21 cellular contexts compared by ENCODE assay signal in genomic region chr6:40353967-40354452, GRCh38.
A peak's percentile ranks its signal among the peaks of the same experiment; 100 is the strongest.
DNase-seq lines count a peak whose midpoint lies in the region; ATAC-seq and TF ChIP-seq lines count a peak whose summit lies in the region.
"Had no signal": no experiment of that assay in that cellular context is flagged by ENCODE, and none has a peak within 500 bp of the region (broad histone marks: within the 10 kb centered on the region; RNA-seq: fewer than 3 reads in every experiment).

No MANE protein-coding gene starts in this region.

- H3K36me3 ChIP-seq in esophagus muscularis mucosa = no peaks in the 10 kb centered on the region
- H3K36me3 ChIP-seq: BLaER1 treated with 17β-estradiol and CSF1 and Interleukin-3, amounts not matched to agents 10 nM and 100 nM; HAP-1 had no signal

- H3K27me3 Mint-ChIP-seq in activated CD4-positive, alpha-beta T cell treated with anti-CD3 and anti-CD28 coated beads, Interleukin-2, amount 10 ng/mL, durations not matched to agents 24 days and 14 days = no peaks in the 10 kb centered on the region
- H3K27me3 Mint-ChIP-seq in progenitor cell of endocrine pancreas = no peaks in the 10 kb centered on the region
- H3K27me3 Mint-ChIP-seq in activated CD8-positive, alpha-beta T cell treated with anti-CD3 and anti-CD28 coated beads for 36 hours = peaks cover 2% of the 10 kb centered on the region

- peak; percentile 46 for DNase-seq in activated CD4-positive, alpha-beta T cell treated with anti-CD3 and anti-CD28 coated beads, Interleukin-2, amount 10 ng/mL, durations not matched to agents 24 days and 14 days
- DNase-seq in activated CD4-positive, alpha-beta T cell treated with anti-CD3 and anti-CD28 coated beads for 4 hours = no peak
- DNase-seq in NCI-H69 (lab: John Stamatoyannopoulos, UW) (peak; percentile 30), esophagus muscularis mucosa (ENCODE audit: extremely low spot score) (peak; percentile 86), progenitor cell of endocrine pancreas (ENCODE audit: low spot score, unreplicated experiment) (peak; percentile 1), Kasumi-1 (lab: John Stamatoyannopoulos, UW) (no peak)
- DNase-seq in activated CD8-positive, alpha-beta T cell treated with anti-CD3 and anti-CD28 coated beads for 36 hours = no peak
- DNase-seq: 8988T; Caco-2; CD4-positive, alpha-beta memory T cell; DMS 273 treated with DMSO at 0.1 percent for 48 hours; GM23248; IMR-90; MV-4-11; NCI-H1694 had no signal

- H3K27ac ChIP-seq in esophagus muscularis mucosa (replicated peaks in 1 of 4) = no peak overlapping the region
- H3K27ac ChIP-seq: BLaER1 treated with 17β-estradiol and CSF1 and Interleukin-3, amounts not matched to agents 10 nM and 100 nM; GM23248; KMS-11 had no signal

- TF ChIP-seq CTCF in esophagus muscularis mucosa (IDR thresholded peaks at IDR 0.05) (no peak), progenitor cell of endocrine pancreas (IDR thresholded peaks at IDR 0.05; ENCODE audit: unreplicated experiment) (no peak)
- TF ChIP-seq CTCF in activated CD8-positive, alpha-beta T cell treated with anti-CD3 and anti-CD28 coated beads for 36 hours (IDR thresholded peaks at IDR 0.05) = no peak

- no peak overlapping the region for H3K4me3 Mint-ChIP-seq in activated CD4-positive, alpha-beta T cell treated with anti-CD3 and anti-CD28 coated beads, Interleukin-2, amount 10 ng/mL, durations not matched to agents 24 days and 14 days
- H3K4me3 Mint-ChIP-seq in progenitor cell of endocrine pancreas (ENCODE audit: low read depth) = no peak overlapping the region
- no peak overlapping the region for H3K4me3 Mint-ChIP-seq in activated CD8-positive, alpha-beta T cell treated with anti-CD3 and anti-CD28 coated beads for 36 hours
- H3K4me3 Mint-ChIP-seq: CD4-positive, alpha-beta memory T cell had no signal

- POLR2A ChIA-PET in activated CD8-positive, alpha-beta T cell treated with anti-CD3 and anti-CD28 coated beads for 36 hours (lab: Charles Lee) = interaction anchor here (0.6 kb wide), 1 partner anchor 36 kb away, joined by 3 read pairs; no protein-coding TSS in a partner anchor

- no peak overlapping the region for H3K27ac Mint-ChIP-seq in activated CD4-positive, alpha-beta T cell treated with anti-CD3 and anti-CD28 coated beads, Interleukin-2, amount 10 ng/mL, durations not matched to agents 24 days and 14 days
- no peak overlapping the region for H3K27ac Mint-ChIP-seq in progenitor cell of endocrine pancreas
- no peak overlapping the region for H3K27ac Mint-ChIP-seq in activated CD8-positive, alpha-beta T cell treated with anti-CD3 and anti-CD28 coated beads for 36 hours
- H3K27ac Mint-ChIP-seq: CD4-positive, alpha-beta memory T cell had no signal

- no peaks in the 10 kb centered on the region for H3K36me3 Mint-ChIP-seq in activated CD4-positive, alpha-beta T cell treated with anti-CD3 and anti-CD28 coated beads, Interleukin-2, amount 10 ng/mL, durations not matched to agents 24 days and 14 days (ENCODE audit: low read depth)
- no peaks in the 10 kb centered on the region for H3K36me3 Mint-ChIP-seq in progenitor cell of endocrine pancreas (ENCODE audit: insufficient read depth)
- H3K36me3 Mint-ChIP-seq in activated CD8-positive, alpha-beta T cell treated with anti-CD3 and anti-CD28 coated beads for 36 hours (ENCODE audit: low read depth) = no peaks in the 10 kb centered on the region
- H3K36me3 Mint-ChIP-seq: CD4-positive, alpha-beta memory T cell had no signal

- no peaks in the 10 kb centered on the region for H3K9me3 ChIP-seq in esophagus muscularis mucosa
- H3K9me3 ChIP-seq: BLaER1 treated with 17β-estradiol and CSF1 and Interleukin-3, amounts not matched to agents 10 nM and 100 nM; Caco-2; HAP-1 had no signal

- TF ChIP-seq POLR2A in esophagus muscularis mucosa (IDR thresholded peaks at IDR 0.05; ENCODE audit: low read depth) = no peak

- H3K4me1 Mint-ChIP-seq in activated CD4-positive, alpha-beta T cell treated with anti-CD3 and anti-CD28 coated beads, Interleukin-2, amount 10 ng/mL, durations not matched to agents 24 days and 14 days = peaks cover 8% of the 10 kb centered on the region
- no peaks in the 10 kb centered on the region for H3K4me1 Mint-ChIP-seq in progenitor cell of endocrine pancreas (ENCODE audit: low read depth)
- H3K4me1 Mint-ChIP-seq in activated CD8-positive, alpha-beta T cell treated with anti-CD3 and anti-CD28 coated beads for 36 hours (ENCODE audit: low read depth) = peaks cover 5% of the 10 kb centered on the region
- H3K4me1 Mint-ChIP-seq: CD4-positive, alpha-beta memory T cell had no signal

- no peaks in the 10 kb centered on the region for H3K27me3 ChIP-seq in esophagus muscularis mucosa
- H3K27me3 ChIP-seq: BLaER1 treated with 17β-estradiol and CSF1 and Interleukin-3, amounts not matched to agents 10 nM and 100 nM had no signal

- intact Hi-C loops in activated CD4-positive, alpha-beta T cell treated with anti-CD3 and anti-CD28 coated beads, Interleukin-2, amount 10 ng/mL, durations not matched to agents 24 days and 14 days (cut with micrococcal nuclease) = no loop called here
- intact Hi-C loops in esophagus muscularis mucosa (cut with DNase I) = no loop called here
- intact Hi-C loops in activated CD8-positive, alpha-beta T cell treated with anti-CD3 and anti-CD28 coated beads for 36 hours (cut with micrococcal nuclease) = no loop called here

- no peaks in the 10 kb centered on the region for H3K4me1 ChIP-seq in esophagus muscularis mucosa
- H3K4me1 ChIP-seq: Caco-2, HAP-1 had no signal

- H3K9me3 Mint-ChIP-seq in activated CD4-positive, alpha-beta T cell treated with anti-CD3 and anti-CD28 coated beads, Interleukin-2, amount 10 ng/mL, durations not matched to agents 24 days and 14 days = no peaks in the 10 kb centered on the region
- H3K9me3 Mint-ChIP-seq in progenitor cell of endocrine pancreas (ENCODE audit: low read depth) = no peaks in the 10 kb centered on the region
- H3K9me3 Mint-ChIP-seq in activated CD8-positive, alpha-beta T cell treated with anti-CD3 and anti-CD28 coated beads for 36 hours = no peaks in the 10 kb centered on the region
- H3K9me3 Mint-ChIP-seq: CD4-positive, alpha-beta memory T cell had no signal

- H3K4me3 ChIP-seq in esophagus muscularis mucosa = no peak overlapping the region
- H3K4me3 ChIP-seq: BLaER1 treated with 17β-estradiol and CSF1 and Interleukin-3, amounts not matched to agents 10 nM and 100 nM; GM23248; HAP-1 had no signal

- no peak for ATAC-seq in GM18909 (IDR thresholded peaks at IDR 0.05; ENCODE audit: poor library complexity, unreplicated experiment)
- no peak for ATAC-seq in activated CD8-positive, alpha-beta T cell treated with anti-CD3 and anti-CD28 coated beads for 36 hours
- ATAC-seq: Panc1, SK-N-SH treated with all-trans-retinoic acid at 6 μM for 48 hours had no signal

- CTCF ChIA-PET in activated CD8-positive, alpha-beta T cell treated with anti-CD3 and anti-CD28 coated beads for 36 hours (lab: Charles Lee) = no interaction called here

- TF ChIP-seq EP300 in esophagus muscularis mucosa (IDR thresholded peaks at IDR 0.05) = no peak

Comparison
In these comparisons a context has a peak if more than half of its experiments do, and no peak if none do; other contexts are left out.
1. DNase-seq: peak in activated CD4-positive, alpha-beta T cell treated with anti-CD3 and anti-CD28 coated beads, Interleukin-2, amount 10 ng/mL, durations not matched to agents 24 days and 14 days (single experiment), NCI-H69 (single experiment), esophagus muscularis mucosa (single experiment) and progenitor cell of endocrine pancreas (single experiment); none in activated CD4-positive, alpha-beta T cell treated with anti-CD3 and anti-CD28 coated beads for 4 hours (0 of 2), Kasumi-1 (0 of 2) and activated CD8-positive, alpha-beta T cell treated with anti-CD3 and anti-CD28 coated beads for 36 hours (single experiment).